8 cellular contexts compared by ENCODE assay signal in the genomic region with DNA sequence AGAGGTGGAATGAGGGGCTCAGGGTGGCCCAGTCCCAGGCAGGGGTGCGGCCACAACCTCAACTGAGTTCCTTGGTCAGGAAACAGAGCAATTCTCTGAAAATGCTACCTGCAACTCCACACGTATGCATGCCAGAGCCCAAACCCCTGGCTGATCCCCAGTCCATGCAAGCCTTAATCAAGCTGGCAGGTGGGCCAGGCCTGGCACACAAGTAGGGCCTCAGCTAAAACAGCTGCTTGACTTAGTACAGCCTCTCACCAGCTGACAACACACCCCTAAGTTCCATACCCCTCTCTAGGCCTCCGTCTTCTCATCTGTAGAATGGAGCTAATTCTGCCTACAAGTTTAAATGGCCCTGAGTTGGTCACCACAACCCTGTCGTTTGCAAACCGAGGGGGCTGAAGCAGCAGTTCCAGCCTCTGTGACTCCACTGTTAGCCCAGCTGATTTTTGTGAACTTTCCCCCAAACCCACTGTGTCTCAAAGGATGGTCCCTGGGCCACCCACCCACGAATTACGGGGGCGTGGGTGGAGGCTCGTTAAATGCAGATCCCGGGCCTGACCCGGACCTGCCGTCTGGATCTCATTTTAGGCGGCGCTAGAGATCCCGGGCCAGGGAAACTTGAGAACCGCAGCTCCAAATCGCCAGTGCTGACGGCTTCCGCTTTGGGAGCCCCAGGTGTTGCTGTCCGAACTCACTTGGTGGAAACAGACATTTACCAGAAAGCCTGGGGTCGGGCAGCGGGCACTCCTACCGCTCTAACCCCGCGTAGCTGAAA.
DNase-seq lines count a peak whose midpoint lies in the region; ATAC-seq lines count a peak whose summit lies in the region.

No MANE protein-coding gene starts in this region.

- H3K36me3 ChIP-seq in KOPT-K1 (ENCODE audit: insufficient read depth, low read length), result no peaks in the 10 kb centered on the region

- ATAC-seq in GM18909 (IDR thresholded peaks at IDR 0.05; ENCODE audit: poor library complexity, unreplicated experiment), result peak; percentile 23

- DNase-seq in Ammon's horn (ENCODE audit: low spot score) (peak; percentile 30), T47D (ENCODE audit: low read depth in 1 of 2, low spot score in 1 of 2) (peak; percentile 61 to 81), iPS-NIHi11 (ENCODE audit: low spot score) (peak; percentile 84), skeletal muscle cell (ENCODE audit: low read depth) (no peak), NCI-H1436 treated with DMSO at 0.1 percent for 48 hours (lab: John Stamatoyannopoulos, UW) (no peak), activated gamma-delta T cell (lab: John Stamatoyannopoulos, UW) (no peak)

- in situ Hi-C loops in T47D (cut with HindIII; ENCODE audit: low pct_unique_long_range_greater_than_20kb, low sequenced_read_pairs), result no loop called here

- H3K27ac ChIP-seq in KOPT-K1 (ENCODE audit: low read depth, low read length, poor library complexity, severe bottlenecking), result peak overlapping the region; percentile 64

- peak overlapping the region; percentile 48 for H3K4me3 ChIP-seq in skeletal muscle cell (ENCODE audit: low read depth, low read length)

- H3K9me3 ChIP-seq in KOPT-K1 (ENCODE audit: insufficient read depth, low read length, poor library complexity, severe bottlenecking), result no peaks in the 10 kb centered on the region

Comparison
In these comparisons a context has a peak if more than half of its experiments do, and no peak if none do; other contexts are left out.
1. DNase-seq: peak in Ammon's horn (single experiment), T47D (2 of 2) and iPS-NIHi11 (single experiment); none in skeletal muscle cell (single experiment), NCI-H1436 treated with DMSO at 0.1 percent for 48 hours (single experiment) and activated gamma-delta T cell (single experiment).